Comparison of ENCODE assay signal across 9 cellular contexts in the genomic region with DNA sequence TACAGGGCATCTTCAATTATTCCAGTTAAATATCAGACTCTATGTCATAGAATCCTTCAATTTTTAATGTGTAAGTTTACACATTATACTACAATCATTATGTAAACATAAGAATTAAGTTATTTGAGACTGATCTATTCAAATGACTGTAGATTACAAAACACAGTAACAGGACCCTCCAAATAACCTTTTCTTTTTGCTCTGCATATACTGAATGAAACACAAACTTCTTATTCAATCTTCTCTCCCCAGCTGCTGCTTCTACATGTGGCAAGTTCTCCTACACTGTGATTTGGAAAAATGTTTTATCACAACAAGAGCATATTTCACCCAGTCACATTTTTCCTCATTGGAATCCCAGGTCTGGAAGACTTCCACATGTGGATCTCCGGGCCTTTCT. TPM values are rescaled to one million over a fixed set of nuclear protein-coding genes. Genes with fewer than 3 reads are reported as not detected.
"Had no signal": no experiment of that assay in that cellular context is flagged by ENCODE, and none has a peak within 500 bp of the region (broad histone marks: within the 10 kb centered on the region; RNA-seq: fewer than 3 reads in every experiment).

A gene (plus strand): TSS at position 301 of the 400 bp plus-strand sequence. CDS start 0 bp downstream, at position 301.

- FAIRE-seq: G401.6, GM12878, GM12891, GM12892, GM18507, GM19239 had no signal

- H3K4me3 ChIP-seq: GM12878 had no signal

- DNase-seq: GDM1, GF-D8 had no signal

- ATAC-seq: GM12878 had no signal

RNA-seq across cellular contexts. Expression of the gene that starts here (rescaled TPM):
- total RNA-seq: G401, GM12878 had no signal
- polyA plus RNA-seq: GM12878 had no signal
